In genomic region chr5:102754499-102755424, GRCh38 we compare ENCODE assay signal across 8 cellular contexts. TPM values are rescaled to one million over a fixed set of nuclear protein-coding genes. Genes with fewer than 3 reads are reported as not detected.
A peak's percentile ranks its signal among the peaks of the same experiment; 100 is the strongest.
DNase-seq lines count a peak whose midpoint lies in the region; ATAC-seq and TF ChIP-seq lines count a peak whose summit lies in the region.

Gene PAM, plus strand, starts transcription at chr5:102755305. Its CDS starts 110,891 bp downstream, at chr5:102866196.

- H3K27ac ChIP-seq in coronary artery: peak within 1 kb of the TSS; percentile 89 to 95
- H3K27ac ChIP-seq in left lung: peak within 1 kb of the TSS; percentile 85 to 87

- peaks cover 5 to 41% of the 10 kb centered on the region in 2 donors for H3K4me1 ChIP-seq in left lung

- H3K36me3 ChIP-seq in left lung: no peaks in the 10 kb centered on the region

- TF ChIP-seq CTCF in coronary artery (IDR thresholded peaks at IDR 0.05) (no peak), left lung (IDR thresholded peaks at IDR 0.05) (no peak)

- H3K4me3 ChIP-seq in coronary artery (peak within 1 kb of the TSS; percentile 93), left lung (peak within 1 kb of the TSS; percentile 65 to 74)

- ATAC-seq in GM18868 (IDR thresholded peaks at IDR 0.05; ENCODE audit: unreplicated experiment) (peak; percentile 81), HG03095 (IDR thresholded peaks at IDR 0.05; ENCODE audit: unreplicated experiment) (peak; percentile 75), left lung (peak; percentile 96)

- DNase-seq in AG08396 (ENCODE audit: low spot score) (peak; percentile 93), NCI-H460 (ENCODE audit: extremely low read depth, low read depth) (peak; percentile 40), coronary artery (ENCODE audit: low spot score) (peak; percentile 81), left lung (peak; percentile 86 to 97)
- DNase-seq in activated CD4-positive, alpha-beta T cell treated with anti-CD3 and anti-CD28 coated beads for 48 hours: peak; percentile 83
- DNase-seq in stimulated activated CD4-positive, alpha-beta T cell treated with anti-CD3 and anti-CD28 coated beads, Interleukin-4, amount 100 ng/mL, for 24 hours: peak; percentile 77

- intact Hi-C loops in left lung (cut with DNase I): no loop called here

- H3K9me3 ChIP-seq in left lung: no peaks in the 10 kb centered on the region

- H3K27me3 ChIP-seq in left lung: peaks cover 0 to 13% of the 10 kb centered on the region in 2 donors

RNA-seq across cellular contexts. Expression of gene PAM, which starts in this region (rescaled TPM):
- 80.8 and 83.3 TPM in 2 replicates for total RNA-seq in NCI-H460 (2014; rRNA removed; shearing (Covaris generic))
- polyA plus RNA-seq in NCI-H460 (2014; cell fraction: nucleus; rRNA removed): 52.3 and 64.2 TPM in 2 replicates
- 100 to 1,000 TPM; 237 to 427 TPM for total RNA-seq in left lung

Comparison
In these comparisons a context has a peak if more than half of its experiments do, and no peak if none do; other contexts are left out.
1. Peak in every context shown above with its lines: DNase-seq, ATAC-seq, H3K4me3 ChIP-seq and H3K27ac ChIP-seq.
2. DNase-seq: peak in every context shown above with its lines; median percentile 93 in AG08396; 92 in left lung; 83 in activated CD4-positive, alpha-beta T cell treated with anti-CD3 and anti-CD28 coated beads for 48 hours; 81 in coronary artery; 77 in stimulated activated CD4-positive, alpha-beta T cell treated with anti-CD3 and anti-CD28 coated beads, Interleukin-4, amount 100 ng/mL, for 24 hours; 40 in NCI-H460.